25 cellular contexts compared by ENCODE assay signal in the genomic region with DNA sequence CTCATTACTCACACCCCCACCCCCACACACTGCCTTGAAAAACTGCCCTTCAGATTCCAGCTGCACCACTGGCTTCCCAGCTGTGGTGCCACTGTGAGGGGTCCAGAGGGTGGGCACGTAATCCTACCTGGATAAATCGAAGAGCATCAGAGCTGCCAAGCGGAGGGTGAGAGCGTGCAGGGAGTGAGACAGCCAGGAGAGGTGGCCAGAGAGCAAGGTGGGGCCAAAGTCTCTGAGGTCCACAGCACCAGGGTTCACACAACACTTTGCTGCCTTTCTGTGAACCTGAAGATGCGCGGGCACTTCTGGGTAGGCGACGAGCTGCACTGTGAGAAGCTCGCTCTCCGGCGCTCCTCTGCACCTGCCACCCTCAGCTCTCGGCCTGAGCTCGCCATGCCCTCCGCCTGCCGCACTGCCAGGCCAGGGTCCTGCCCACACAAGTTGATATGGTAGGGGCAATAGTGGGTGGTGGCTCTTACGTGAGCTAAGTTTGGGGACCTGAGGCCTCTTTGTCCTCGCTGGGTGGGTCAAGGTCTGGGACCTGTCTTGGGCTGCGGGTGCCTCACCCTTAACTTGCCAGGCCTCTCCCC.
"Had no signal": no experiment of that assay in that cellular context is flagged by ENCODE, and none has a peak within 500 bp of the region (broad histone marks: within the 10 kb centered on the region; RNA-seq: fewer than 3 reads in every experiment).

No MANE protein-coding gene starts in this region.

- H3K9me3 ChIP-seq: colonic mucosa, ovary, psoas muscle, suprapubic skin, tibial artery had no signal

- ATAC-seq: activated CD4-positive, alpha-beta T cell treated with anti-CD3 and anti-CD28 coated beads for 36 hours; psoas muscle; stimulated activated memory B cell treated with anti-CD40 and anti-IgM and Interleukin-4, amounts not matched to agents 10 μg/mL and 1 μg/mL and 100 μg/mL, for 72 hours had no signal

- DNase-seq: activated CD4-positive, alpha-beta T cell treated with anti-CD3 and anti-CD28 coated beads for 36 hours; activated effector memory CD4-positive, alpha-beta T cell treated with Interleukin-2 at 50 U/mL for 16 hours; activated naive CD4-positive, alpha-beta T cell treated with Interleukin-2 at 50 U/mL for 16 hours; activated T-cell treated with anti-CD3 and anti-CD28 coated beads for 4 hours; anterior cingulate cortex; colonic mucosa; effector CD8-positive, alpha-beta T cell; erythroblast; hypothalamus; immature natural killer cell; ovary; psoas muscle; stimulated activated CD4-positive, alpha-beta T cell treated with anti-CD3 and anti-CD28 coated beads, Interleukin-1b, Interleukin-23, amount 100 ng/mL, for 48 hours; stimulated activated CD4-positive, alpha-beta T cell treated with anti-CD3 and anti-CD28 coated beads, Interleukin-4, amount 100 ng/mL, for 4 hours; stimulated activated CD8-positive, alpha-beta memory T cell treated with anti-CD3 and anti-CD28 coated beads, Interleukin-4, amount 100 ng/mL, for 48 hours; SW 1271; T-helper 9 cell; tibial artery had no signal

- H3K4me2 ChIP-seq: smooth muscle cell had no signal

- H3K4me1 Mint-ChIP-seq: activated CD4-positive, alpha-beta T cell treated with anti-CD3 and anti-CD28 coated beads for 36 hours; immature natural killer cell; nephron; stimulated activated memory B cell treated with anti-CD40 and anti-IgM and Interleukin-4, amounts not matched to agents 10 μg/mL and 1 μg/mL and 100 μg/mL, for 72 hours had no signal

- H3K9me3 Mint-ChIP-seq: nephron; stimulated activated memory B cell treated with anti-CD40 and anti-IgM and Interleukin-4, amounts not matched to agents 10 μg/mL and 1 μg/mL and 100 μg/mL, for 72 hours; T-helper 1 cell treated with Interleukin-12 subunit alpha and Interleukin-12 subunit beta and Interleukin-4 antibody, amounts not matched to agents 30 μg/mL and 1 μg/mL, for 36 hours had no signal

- H3K36me3 Mint-ChIP-seq: activated naive CD8-positive, alpha-beta T cell; immature natural killer cell; stimulated activated memory B cell treated with anti-CD40 and anti-IgM and Interleukin-4, amounts not matched to agents 10 μg/mL and 1 μg/mL and 100 μg/mL, for 72 hours had no signal

- H3K27me3 ChIP-seq: colonic mucosa, ovary had no signal

- H3K36me3 ChIP-seq: colonic mucosa, ovary, suprapubic skin, tibial artery had no signal

- H3K27ac ChIP-seq: colonic mucosa, ovary, psoas muscle, suprapubic skin, tibial artery had no signal

- H3K27ac Mint-ChIP-seq: activated CD4-positive, alpha-beta T cell treated with anti-CD3 and anti-CD28 coated beads for 36 hours; activated naive CD8-positive, alpha-beta T cell; immature natural killer cell; nephron; stimulated activated memory B cell treated with anti-CD40 and anti-IgM and Interleukin-4, amounts not matched to agents 10 μg/mL and 1 μg/mL and 100 μg/mL, for 72 hours; T-helper 1 cell treated with Interleukin-12 subunit alpha and Interleukin-12 subunit beta and Interleukin-4 antibody, amounts not matched to agents 30 μg/mL and 1 μg/mL, for 36 hours had no signal

- H3K4me3 Mint-ChIP-seq: activated CD4-positive, alpha-beta T cell treated with anti-CD3 and anti-CD28 coated beads for 36 hours; activated naive CD8-positive, alpha-beta T cell; immature natural killer cell; nephron; stimulated activated memory B cell treated with anti-CD40 and anti-IgM and Interleukin-4, amounts not matched to agents 10 μg/mL and 1 μg/mL and 100 μg/mL, for 72 hours; T-helper 1 cell treated with Interleukin-12 subunit alpha and Interleukin-12 subunit beta and Interleukin-4 antibody, amounts not matched to agents 30 μg/mL and 1 μg/mL, for 36 hours had no signal

- H3K4me1 ChIP-seq: colonic mucosa, psoas muscle, suprapubic skin, tibial artery had no signal

- H3K4me3 ChIP-seq: colonic mucosa, lung, ovary, psoas muscle, smooth muscle cell, suprapubic skin, tibial artery had no signal
